8 cellular contexts compared by ENCODE assay signal in the genomic region with DNA sequence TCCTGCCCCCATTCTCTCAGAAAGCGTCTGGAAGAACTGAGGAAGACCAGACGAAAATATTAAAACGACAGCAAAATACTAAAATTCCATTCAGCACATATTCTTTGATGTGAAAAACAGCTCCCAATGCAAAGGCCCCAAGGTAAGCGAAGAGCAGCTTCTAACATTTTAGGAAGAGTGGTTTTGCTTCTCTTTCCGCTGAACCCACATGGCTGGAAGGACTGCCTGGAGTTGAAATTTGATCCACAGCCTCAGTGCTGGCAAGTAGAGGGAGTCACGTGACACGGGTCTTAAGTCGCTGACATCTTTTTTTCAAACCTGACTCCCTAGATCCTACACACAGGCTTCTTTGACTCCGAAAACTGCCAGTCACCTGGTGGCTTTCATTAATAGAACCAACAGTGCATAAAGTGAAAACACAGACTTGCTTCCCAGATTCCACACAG. TPM values are rescaled to one million over a fixed set of nuclear protein-coding genes. Genes with fewer than 3 reads are reported as not detected.
DNase-seq lines count a peak whose midpoint lies in the region; ATAC-seq and TF ChIP-seq lines count a peak whose summit lies in the region.

Gene FAM13A (minus strand): TSS at position 233 of the 446 bp plus-strand sequence. CDS start 221 bp downstream, at position 12.

- H3K4me1 ChIP-seq in HUES48 (ENCODE audit: control insufficient read depth, insufficient read depth, low read length) (peaks cover 32% of the 10 kb centered on the region), PC-3 (ENCODE audit: insufficient read depth, low read length) (peaks cover 17% of the 10 kb centered on the region)

- CTCF ChIA-PET in PC-3 (lab: Charles Lee): no interaction called here

- peak within 1 kb of the TSS; percentile 79 for H3K4me3 ChIP-seq in HUES48 (ENCODE audit: low read depth, low read length)
- peak within 1 kb of the TSS; percentile 80 for H3K4me3 ChIP-seq in PC-3 (ENCODE audit: low read length)

- DNase-seq in A172 (ENCODE audit: low spot score) (peak; percentile 87), PC-3 (peak; percentile 86), dermis blood vessel endothelial cell (peak; percentile 56), left colon (peak; percentile 76 to 77)
- DNase-seq in activated CD4-positive, alpha-beta T cell treated with anti-CD3 and anti-CD28 coated beads for 4 hours: no peak

- H3K27ac ChIP-seq in HUES48 (ENCODE audit: low read depth, low read length): peak within 1 kb of the TSS; percentile 79
- peak within 1 kb of the TSS; percentile 23 for H3K27ac ChIP-seq in PC-3 (ENCODE audit: low read length)

- ATAC-seq in GM18508 (IDR thresholded peaks at IDR 0.05; ENCODE audit: insufficient read depth, unreplicated experiment) (peak; percentile 48), PC-3 (peak; percentile 93), left colon (peak; percentile 95)
- ATAC-seq in stimulated activated memory B cell treated with anti-CD40 and anti-IgM and Interleukin-4, amounts not matched to agents 10 μg/mL and 1 μg/mL and 100 μg/mL, for 72 hours: no peak

- H3K9ac ChIP-seq in HUES48 (ENCODE audit: low read depth, low read length) (peak within 1 kb of the TSS; percentile 73), PC-3 (ENCODE audit: low read length) (peak within 1 kb of the TSS; percentile 52)

- intact Hi-C loops in PC-3 (cut with micrococcal nuclease) (loop anchor here (5.0 kb wide), 1 partner anchor 55 kb away; the partner anchor contains the start of gene TIGD2), left colon (cut with DNase I, micrococcal nuclease) (no loop called here)

- H3K9me3 ChIP-seq in HUES48 (ENCODE audit: control insufficient read depth, insufficient read depth, low read length) (no peaks in the 10 kb centered on the region), PC-3 (ENCODE audit: low read length) (no peaks in the 10 kb centered on the region)

- no peaks in the 10 kb centered on the region for H3F3A ChIP-seq in PC-3 (ENCODE audit: low read length, unreplicated experiment)

- H3K4me3 Mint-ChIP-seq in stimulated activated memory B cell treated with anti-CD40 and anti-IgM and Interleukin-4, amounts not matched to agents 10 μg/mL and 1 μg/mL and 100 μg/mL, for 72 hours: peak within 1 kb of the TSS; percentile 30

- H3K79me2 ChIP-seq in PC-3 (ENCODE audit: low read length): peaks cover 41% of the 10 kb centered on the region

- H3K4me2 ChIP-seq in PC-3 (ENCODE audit: low read length): peak within 1 kb of the TSS; percentile 89

- peaks cover 16% of the 10 kb centered on the region for H3K4me1 Mint-ChIP-seq in stimulated activated memory B cell treated with anti-CD40 and anti-IgM and Interleukin-4, amounts not matched to agents 10 μg/mL and 1 μg/mL and 100 μg/mL, for 72 hours

- H3K9me3 Mint-ChIP-seq in stimulated activated memory B cell treated with anti-CD40 and anti-IgM and Interleukin-4, amounts not matched to agents 10 μg/mL and 1 μg/mL and 100 μg/mL, for 72 hours: peaks cover 7% of the 10 kb centered on the region

- H3K27ac Mint-ChIP-seq in stimulated activated memory B cell treated with anti-CD40 and anti-IgM and Interleukin-4, amounts not matched to agents 10 μg/mL and 1 μg/mL and 100 μg/mL, for 72 hours: peak within 1 kb of the TSS; percentile 61

- peaks cover 5% of the 10 kb centered on the region for H3K27me3 Mint-ChIP-seq in stimulated activated memory B cell treated with anti-CD40 and anti-IgM and Interleukin-4, amounts not matched to agents 10 μg/mL and 1 μg/mL and 100 μg/mL, for 72 hours

- H3K36me3 ChIP-seq in HUES48 (ENCODE audit: control insufficient read depth, insufficient read depth, low read length) (no peaks in the 10 kb centered on the region), PC-3 (ENCODE audit: low read depth, low read length) (no peaks in the 10 kb centered on the region)

- no peak for TF ChIP-seq CTCF in PC-3 (conservative IDR thresholded peaks at IDR 0.05; ENCODE audit: low read depth, low read length)

- no peaks in the 10 kb centered on the region for H3K27me3 ChIP-seq in HUES48 (ENCODE audit: control insufficient read depth, insufficient read depth, low read length)
- H3K27me3 ChIP-seq in PC-3 (ENCODE audit: low read length): no peaks in the 10 kb centered on the region

- no peaks in the 10 kb centered on the region for H3K9me2 ChIP-seq in PC-3 (replicated peaks; ENCODE audit: low read length)

- no peaks in the 10 kb centered on the region for H4K20me1 ChIP-seq in PC-3 (ENCODE audit: low read length)

- H2AFZ ChIP-seq in PC-3 (ENCODE audit: low read length): peak within 1 kb of the TSS; percentile 87

- H3K36me3 Mint-ChIP-seq in stimulated activated memory B cell treated with anti-CD40 and anti-IgM and Interleukin-4, amounts not matched to agents 10 μg/mL and 1 μg/mL and 100 μg/mL, for 72 hours: peaks cover 11% of the 10 kb centered on the region

- POLR2A ChIA-PET in PC-3 (lab: Charles Lee; ENCODE audit: unreplicated experiment): interaction anchor here (0.5 to 0.6 kb wide), 2 partner anchors 10 to 84 kb away, joined by 3 to 15 read pairs; no protein-coding TSS in a partner anchor

- BruUV-seq in PC-3 (replicated peaks; lab: Mats Ljungman, UMichigan): no TSS peak

RNA-seq across cellular contexts. Expression of gene FAM13A, which starts in this region (rescaled TPM):
- total RNA-seq in A172 (2014; rRNA removed; shearing (Covaris generic)): 8.0 and 9.8 TPM in 2 replicates
- total RNA-seq in PC-3 (2014; rRNA removed) (8.6 and 14.6 TPM in 2 replicates), dermis blood vessel endothelial cell (1.3 and 1.7 TPM in 2 replicates), left colon (10 to 100 TPM; 34.3 to 80.3 TPM)

Comparison
In these comparisons a context has a peak if more than half of its experiments do, and no peak if none do; other contexts are left out.
1. DNase-seq: peak in A172 (single experiment), PC-3 (single experiment), dermis blood vessel endothelial cell (single experiment) and left colon (2 of 2); none in activated CD4-positive, alpha-beta T cell treated with anti-CD3 and anti-CD28 coated beads for 4 hours (0 of 2).